ENCODE assay signal across 16 cellular contexts in genomic region chr12:14612895-14613294, GRCh38. TPM values are rescaled to one million over a fixed set of nuclear protein-coding genes. Genes with fewer than 3 reads are reported as not detected.
DNase-seq lines count a peak whose midpoint lies in the region; ATAC-seq and TF ChIP-seq lines count a peak whose summit lies in the region.
"Had no signal": no experiment of that assay in that cellular context is flagged by ENCODE, and none has a peak within 500 bp of the region (broad histone marks: within the 10 kb centered on the region; RNA-seq: fewer than 3 reads in every experiment).

No MANE protein-coding gene starts in this region.

- no peak overlapping the region for H3K4me3 ChIP-seq in prostate gland
- H3K4me3 ChIP-seq: breast epithelium, K562 had no signal

- H3K4me1 Mint-ChIP-seq in CD14-positive monocyte (peaks cover 53% of the 10 kb centered on the region), naive B cell (peaks cover 18 to 34% (median 21%) of the 10 kb centered on the region in 3 donors)
- H3K4me1 Mint-ChIP-seq in activated naive CD4-positive, alpha-beta T cell treated with anti-CD3 and anti-CD28 coated beads, Interleukin-2, amount 10 ng/mL, durations not matched to agents 7 days and 5 days = no peaks in the 10 kb centered on the region
- H3K4me1 Mint-ChIP-seq: activated naive CD8-positive, alpha-beta T cell treated with anti-CD3 and anti-CD28 coated beads, Interleukin-2, amount 10 ng/mL, durations not matched to agents 7 days and 5 days had no signal

- H3K36me3 ChIP-seq in prostate gland = no peaks in the 10 kb centered on the region
- H3K36me3 ChIP-seq: breast epithelium had no signal

- H3K27ac Mint-ChIP-seq in CD14-positive monocyte (peak overlapping the region; percentile 53 to 96 (median 93)), naive B cell (peak overlapping the region in 4 of 6 donors; percentile 93 to 98 (median 96))
- no peak overlapping the region for H3K27ac Mint-ChIP-seq in activated naive CD4-positive, alpha-beta T cell treated with anti-CD3 and anti-CD28 coated beads, Interleukin-2, amount 10 ng/mL, durations not matched to agents 7 days and 5 days
- H3K27ac Mint-ChIP-seq: activated naive CD8-positive, alpha-beta T cell treated with anti-CD3 and anti-CD28 coated beads, Interleukin-2, amount 10 ng/mL, durations not matched to agents 7 days and 5 days; activated T-helper 1 cell treated with anti-CD3 and anti-CD28 coated beads, Interleukin-12 subunit alpha, Interleukin-12 subunit beta, Interleukin-2, Interleukin-4 antibody, amounts not matched to agents 30 ng/mL and 10 ng/mL and 1 ng/mL, durations not matched to agents 14 hours and 24 hours and 36 hours had no signal

- peaks cover 21 to 48% (median 35%) of the 10 kb centered on the region in 7 donors for H3K9me3 Mint-ChIP-seq in CD14-positive monocyte
- peaks cover 0 to 31% (median 27%) of the 10 kb centered on the region in 7 donors for H3K9me3 Mint-ChIP-seq in naive B cell
- peaks cover 3% of the 10 kb centered on the region for H3K9me3 Mint-ChIP-seq in activated naive CD4-positive, alpha-beta T cell treated with anti-CD3 and anti-CD28 coated beads, Interleukin-2, amount 10 ng/mL, durations not matched to agents 7 days and 5 days

- no peak for DNase-seq in CD14-positive monocyte (ENCODE audit: low spot score)
- DNase-seq in NAMALWA (ENCODE audit: low spot score) = peak; percentile 39
- DNase-seq in naive B cell = no peak
- no peak for DNase-seq in activated naive CD4-positive, alpha-beta T cell treated with anti-CD3 and anti-CD28 coated beads, Interleukin-2, amount 10 ng/mL, durations not matched to agents 7 days and 5 days
- no peak for DNase-seq in stimulated activated CD4-positive, alpha-beta T cell treated with anti-CD3 and anti-CD28 coated beads, Interleukin-4, amount 100 ng/mL, for 4 hours
- no peak for DNase-seq in prostate gland (ENCODE audit: low spot score)
- DNase-seq: activated CD8-positive, alpha-beta memory T cell treated with anti-CD3 and anti-CD28 coated beads for 24 hours; activated naive CD8-positive, alpha-beta T cell treated with anti-CD3 and anti-CD28 coated beads, Interleukin-2, amount 10 ng/mL, durations not matched to agents 7 days and 5 days; dermis blood vessel endothelial cell; stimulated activated CD4-positive, alpha-beta T cell treated with anti-CD3 and anti-CD28 coated beads, Interleukin-4, amount 100 ng/mL, for 1 hour; substantia nigra had no signal

- H3K27ac ChIP-seq in angular gyrus (ENCODE audit: low read depth, low read length) (peak overlapping the region; percentile 2), prostate gland (no peak overlapping the region)
- H3K27ac ChIP-seq: breast epithelium had no signal

- no peak for TF ChIP-seq CTCF in CD14-positive monocyte (IDR thresholded peaks at IDR 0.05)
- TF ChIP-seq CTCF in prostate gland (IDR thresholded peaks at IDR 0.05) = no peak

- no peaks in the 10 kb centered on the region for H3K4me1 ChIP-seq in prostate gland (replicated peaks)
- H3K4me1 ChIP-seq: breast epithelium had no signal

- H3K36me3 Mint-ChIP-seq in CD14-positive monocyte = peaks cover 23 to 31% of the 10 kb centered on the region in 2 donors
- peaks cover 6 to 12% of the 10 kb centered on the region in 2 donors for H3K36me3 Mint-ChIP-seq in naive B cell
- H3K36me3 Mint-ChIP-seq in activated naive CD4-positive, alpha-beta T cell treated with anti-CD3 and anti-CD28 coated beads, Interleukin-2, amount 10 ng/mL, durations not matched to agents 7 days and 5 days = no peaks in the 10 kb centered on the region

- WGBS in prostate gland = 61% methylated on average over 3 of the region's 3 CpGs

- ATAC-seq in naive B cell (ENCODE audit: low read depth in 2 of 2) = no peak
- ATAC-seq in GM21576 (IDR thresholded peaks at IDR 0.05; ENCODE audit: unreplicated experiment) = no peak
- ATAC-seq: K562 had no signal

- CTCF ChIA-PET in activated naive CD4-positive, alpha-beta T cell treated with anti-CD3 and anti-CD28 coated beads, Interleukin-2, amount 10 ng/mL, durations not matched to agents 7 days and 5 days (lab: Charles Lee) = interaction anchor here (0.8 to 1.5 kb wide), 3 partner anchors 16 to 375 kb away, joined by 3 to 6 read pairs (median 3); no protein-coding TSS in a partner anchor

- no peaks in the 10 kb centered on the region for H3K27me3 ChIP-seq in prostate gland (replicated peaks; ENCODE audit: insufficient read depth)
- H3K27me3 ChIP-seq: breast epithelium had no signal

- no peak for TF ChIP-seq POLR2A in prostate gland (IDR thresholded peaks at IDR 0.05)

- H3K4me3 Mint-ChIP-seq in CD14-positive monocyte (no peak overlapping the region), naive B cell (no peak overlapping the region)
- H3K4me3 Mint-ChIP-seq in activated naive CD4-positive, alpha-beta T cell treated with anti-CD3 and anti-CD28 coated beads, Interleukin-2, amount 10 ng/mL, durations not matched to agents 7 days and 5 days = no peak overlapping the region
- H3K4me3 Mint-ChIP-seq: activated naive CD8-positive, alpha-beta T cell treated with anti-CD3 and anti-CD28 coated beads, Interleukin-2, amount 10 ng/mL, durations not matched to agents 7 days and 5 days; activated T-helper 1 cell treated with anti-CD3 and anti-CD28 coated beads, Interleukin-12 subunit alpha, Interleukin-12 subunit beta, Interleukin-2, Interleukin-4 antibody, amounts not matched to agents 30 ng/mL and 10 ng/mL and 1 ng/mL, durations not matched to agents 14 hours and 24 hours and 36 hours had no signal

- H3K27me3 Mint-ChIP-seq in CD14-positive monocyte (ENCODE audit: low read depth in 3 of 3) (peaks cover 0 to 6% (median 0%) of the 10 kb centered on the region in 3 donors), naive B cell (no peaks in the 10 kb centered on the region)
- H3K27me3 Mint-ChIP-seq in activated naive CD4-positive, alpha-beta T cell treated with anti-CD3 and anti-CD28 coated beads, Interleukin-2, amount 10 ng/mL, durations not matched to agents 7 days and 5 days = peaks cover 14% of the 10 kb centered on the region

- intact Hi-C loops in CD14-positive monocyte (cut with micrococcal nuclease) (loop anchor here (5.0 to 10.0 kb wide), 2 partner anchors 46 to 352 kb away; partner anchors contain the start of genes PLBD1 (in 2 of the 2) and ARHGDIB (in 1 of the 2)), prostate gland (cut with DNase I) (no loop called here)

- no peaks in the 10 kb centered on the region for H3K9me3 ChIP-seq in prostate gland

RNA-seq across cellular contexts. Expression of gene PLBD1, which starts 45.2 kb away (rescaled TPM):
- polyA plus RNA-seq in CD14-positive monocyte (100 to 1,000 TPM; 543 to 876 TPM), naive B cell (ENCODE audit: low read depth in 6 of 6) (1 to 10 TPM in 3 of 6 donors, under 1 TPM in 3; 0.39 to 5.3 (median 1.6) TPM)
- 10 to 100 TPM in 1 of 2 donors, 1 to 10 TPM in 1; 5.7 to 19.5 TPM for total RNA-seq in prostate gland
- total RNA-seq: activated T-helper 1 cell treated with anti-CD3 and anti-CD28 coated beads, Interleukin-12 subunit alpha, Interleukin-12 subunit beta, Interleukin-2, Interleukin-4 antibody, amounts not matched to agents 30 ng/mL and 10 ng/mL and 1 ng/mL, durations not matched to agents 14 hours and 24 hours and 36 hours had no signal

Comparison
In these comparisons a context has a peak if more than half of its experiments do, and no peak if none do; other contexts are left out.
1. RNA of gene PLBD1, which starts 45.2 kb away (polyA plus RNA-seq): 543 to 876 TPM in CD14-positive monocyte; 0.39 to 5.3 TPM in naive B cell; every median in the first group is over 10 times any median in the second.